ENCODE assay signal across 20 cellular contexts in the genomic region with DNA sequence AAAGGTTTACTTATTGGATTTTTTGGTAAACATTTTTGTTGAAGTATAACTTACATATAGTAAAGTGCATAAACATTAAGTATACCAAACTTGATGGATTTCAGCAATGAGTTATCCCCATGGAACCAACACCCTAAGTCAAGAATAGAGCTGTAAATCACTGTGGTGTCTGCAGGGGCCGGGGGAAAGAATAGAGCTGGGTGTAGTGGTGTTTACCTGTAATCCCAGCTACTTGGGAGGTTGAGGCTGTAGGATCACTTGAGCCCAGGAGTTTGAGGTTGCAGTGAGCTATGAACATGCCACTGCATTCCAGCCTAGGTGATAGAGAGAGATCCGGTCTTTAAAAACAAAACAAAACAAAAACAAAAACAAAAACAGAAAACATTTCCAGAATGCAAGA. TPM values are rescaled to one million over a fixed set of nuclear protein-coding genes. Genes with fewer than 3 reads are reported as not detected.
DNase-seq lines count a peak whose midpoint lies in the region; ATAC-seq, FAIRE-seq and TF ChIP-seq lines count a peak whose summit lies in the region.
"Had no signal": no experiment of that assay in that cellular context is flagged by ENCODE, and none has a peak within 500 bp of the region (broad histone marks: within the 10 kb centered on the region; RNA-seq: fewer than 3 reads in every experiment).

No MANE protein-coding gene starts in this region.

- no peaks in the 10 kb centered on the region for H3K79me1 ChIP-seq in H1 (ENCODE audit: low read depth, low read length)

- no peak overlapping the region for H3K56ac ChIP-seq in H1 (replicated peaks; ENCODE audit: insufficient read length, low read depth, low read length)

- H4K20me1 ChIP-seq in H1 (replicated peaks in 1 of 2; ENCODE audit: control insufficient read depth in 1 of 2, insufficient read depth in 2 of 2, low read length in 2 of 2) = no peaks in the 10 kb centered on the region
- H4K20me1 ChIP-seq: BLaER1 had no signal

- H3K27ac ChIP-seq in A549 (no peak overlapping the region), H1 (ENCODE audit: low read depth, low read length) (no peak overlapping the region), testis (no peak overlapping the region)
- H3K27ac ChIP-seq: 22Rv1, BLaER1, GM23248 had no signal

- no peak overlapping the region for H3K14ac ChIP-seq in H1 (ENCODE audit: insufficient read length)

- POLR2A ChIA-PET in A549 (lab: Yijun Ruan, JAX) (interaction anchor here (0.7 to 2.6 kb wide), 3 partner anchors 9 to 896 kb away, joined by 3 to 15 read pairs (median 6); partner anchors contain the start of gene FEM1B), H1 (lab: Charles Lee; ENCODE audit: partially characterized antibody) (interaction anchor here (0.6 to 5.8 kb wide), 4 partner anchors 13 to 174 kb away, joined by 3 to 50 read pairs (median 4); partner anchors contain the start of genes CLN6 and FEM1B)

- H3K4me1 ChIP-seq in A549 (no peaks in the 10 kb centered on the region), H1 (replicated peaks in 1 of 4; ENCODE audit: control insufficient read depth in 3 of 4, insufficient read depth in 4 of 4, low read length in 3 of 4) (peaks cover 3 to 22% (median 12%) of the 10 kb centered on the region in 4 experiments; a peak in 3 of 7 replicates), iPS-15b (ENCODE audit: control insufficient read depth, insufficient read depth, low read length) (peaks cover 25% of the 10 kb centered on the region), testis (peaks cover 4% of the 10 kb centered on the region)
- H3K4me1 ChIP-seq: Caco-2 had no signal

- H3K9me3 ChIP-seq in A549 = no peaks in the 10 kb centered on the region
- H3K9me3 ChIP-seq in H1 (ENCODE audit: insufficient read depth in 2 of 2, low read depth in 1 of 2, low read length in 1 of 2) = no peaks in the 10 kb centered on the region; a peak in 1 of 4 replicates
- H3K9me3 ChIP-seq in iPS-15b (ENCODE audit: control insufficient read depth, insufficient read depth, low read length) = no peaks in the 10 kb centered on the region
- no peaks in the 10 kb centered on the region for H3K9me3 ChIP-seq in testis
- H3K9me3 ChIP-seq: BLaER1, Caco-2, HAP-1 had no signal

- no peak overlapping the region; the same call in 1 of the 2 replicates for H2AFZ ChIP-seq in H1 (ENCODE audit: low read length)
- H2AFZ ChIP-seq: GM23248 had no signal

- TF ChIP-seq EP300 in A549 (IDR thresholded peaks at IDR 0.05) (no peak), H1 (IDR thresholded peaks at IDR 0.05; ENCODE audit: borderline replicate concordance in 1 of 2, low read depth in 2 of 2, low read length in 2 of 2) (no peak)

- CTCF ChIA-PET in A549 (lab: Yijun Ruan, JAX) (interaction anchor here (0.5 to 2.0 kb wide), 6 partner anchors 11 to 612 kb away, joined by 3 to 15 read pairs (median 4); no protein-coding TSS in a partner anchor), H1 (lab: Charles Lee; ENCODE audit: partially characterized antibody) (interaction anchor here (0.7 to 2.0 kb wide), 8 partner anchors 9 to 102 kb away, joined by 3 to 8 read pairs (median 3); partner anchors contain the start of gene FEM1B)

- no peak overlapping the region for H4K91ac ChIP-seq in H1 (replicated peaks; ENCODE audit: insufficient read length, low read length)

- H2BK12ac ChIP-seq in H1 (ENCODE audit: low read depth, low read length) = no peak overlapping the region

- no peak overlapping the region for H3K18ac ChIP-seq in H1 (ENCODE audit: extremely low read depth, low read length)

- no peak for ATAC-seq in A549
- no peak for ATAC-seq in GM21423 (IDR thresholded peaks at IDR 0.05; ENCODE audit: unreplicated experiment)
- no peak for ATAC-seq in HG02852 (IDR thresholded peaks at IDR 0.05; ENCODE audit: unreplicated experiment)
- ATAC-seq: HepG2 had no signal

- no peak overlapping the region for H2BK5ac ChIP-seq in H1 (ENCODE audit: low read depth, low read length)

- no peak for TF ChIP-seq RAD21 in A549 (conservative IDR thresholded peaks at IDR 0.05 in 1 of 2, IDR thresholded peaks at IDR 0.05 in 1 of 2)
- TF ChIP-seq RAD21 in H1 (IDR thresholded peaks at IDR 0.05 in 1 of 2, conservative IDR thresholded peaks at IDR 0.05 in 1 of 2; ENCODE audit: low read depth in 2 of 2, low read length in 2 of 2) = no peak

- H3K9ac ChIP-seq in H1 (replicated peaks in 1 of 4; ENCODE audit: extremely low read depth in 1 of 4, low read depth in 3 of 4, low read length in 3 of 4) (no peak overlapping the region), iPS-15b (ENCODE audit: low read depth, low read length) (no peak overlapping the region)
- H3K9ac ChIP-seq: BLaER1, GM23248 had no signal

- H3K4me3 ChIP-seq in A549 (no peak overlapping the region), H1 (ENCODE audit: extremely low read depth in 1 of 4, insufficient read depth in 2 of 4, low read depth in 3 of 4, low read length in 4 of 4) (peak overlapping the region in 1 of 4 experiments; percentile 39; a peak in 3 of 8 replicates), iPS-15b (ENCODE audit: low read depth, low read length) (peak overlapping the region; percentile 33), testis (no peak overlapping the region)
- H3K4me3 ChIP-seq: BLaER1, GM23248, HAP-1 had no signal

- TF ChIP-seq POLR2A in A549 (IDR thresholded peaks at IDR 0.05; ENCODE audit: low read length) (no peak), H1 (IDR thresholded peaks at IDR 0.05; ENCODE audit: control extremely low read depth in 1 of 2, low read depth in 2 of 2, low read length in 2 of 2) (no peak), testis (IDR thresholded peaks at IDR 0.05) (no peak)

- H3K4ac ChIP-seq in H1 (replicated peaks; ENCODE audit: insufficient read length, low read depth, low read length) = no peak overlapping the region

- no peaks in the 10 kb centered on the region; the same call in 1 of the 2 replicates for H3K23me2 ChIP-seq in H1 (ENCODE audit: low read depth, low read length)

- no peak overlapping the region for H3K23ac ChIP-seq in H1 (ENCODE audit: insufficient read length)

- no peak overlapping the region for H2AK5ac ChIP-seq in H1 (ENCODE audit: low read depth, low read length)

- TF ChIP-seq CTCF in A549 (IDR thresholded peaks at IDR 0.05) (no peak), H1 (IDR thresholded peaks at IDR 0.05; ENCODE audit: control extremely low read depth in 1 of 3, insufficient read depth in 1 of 3, low read depth in 1 of 3, low read length in 3 of 3) (no peak), testis (IDR thresholded peaks at IDR 0.05) (no peak)

- H3K4me2 ChIP-seq in A549 (no peak overlapping the region), H1 (ENCODE audit: insufficient read depth in 1 of 2, low read depth in 2 of 2, low read length in 2 of 2) (peak overlapping the region; percentile 42 to 64)
- H3K4me2 ChIP-seq: BLaER1 had no signal

- DNase-seq in A549 (ENCODE audit: low read depth in 1 of 2, low spot score in 1 of 2) (no peak), HTR-8/SVneo (ENCODE audit: insufficient read length, low spot score) (no peak), H1 (ENCODE audit: low read depth in 1 of 2, low spot score in 2 of 2) (no peak), testis (no peak)
- no peak for DNase-seq in stimulated activated CD4-positive, alpha-beta T cell treated with anti-CD3 and anti-CD28 coated beads, Interleukin-15, amount 100 ng/mL, for 24 hours
- DNase-seq: AML-193; Caco-2; CD8-positive, alpha-beta memory T cell; DND-41; GF-D8; GM23248; HFFc6 had no signal

- H2BK15ac ChIP-seq in H1 (ENCODE audit: low read length) = no peak overlapping the region

- H2BK20ac ChIP-seq in H1 (ENCODE audit: low read length) = no peak overlapping the region

- WGBS in A549 (ENCODE audit: missing lambda C conversion rate) = 50% methylated on average over 2 of the region's 2 CpGs
- WGBS in H1 (ENCODE audit: extremely low coverage in 1 of 2, insufficient coverage in 1 of 2, insufficient read length in 1 of 2, insufficient replicate concordance in 2 of 2, low coverage in 1 of 2, low lambda C conversion rate in 2 of 2, missing lambda C conversion rate in 1 of 2), 2 experiments = 33% methylated on average over 2 of the region's 2 CpGs; no CpG with 5 or more reads in 1 of the 2 experiments
- WGBS in testis, 2 donors = 71 to 84% methylated on average over 2 of the region's 2 CpGs

- H3K27me3 ChIP-seq in H1 (replicated peaks in 1 of 4; ENCODE audit: control insufficient read depth in 3 of 4, extremely low read depth in 1 of 4, insufficient read depth in 3 of 4, low read length in 3 of 4) (no peaks in the 10 kb centered on the region), iPS-15b (ENCODE audit: control insufficient read depth, insufficient read depth, low read length) (no peaks in the 10 kb centered on the region), testis (no peaks in the 10 kb centered on the region)
- H3K27me3 ChIP-seq: BLaER1 had no signal

- no peak overlapping the region for H4K8ac ChIP-seq in H1 (ENCODE audit: extremely low read depth, insufficient read depth, low read length)

- H3K79me2 ChIP-seq in H1 (ENCODE audit: control insufficient read depth in 1 of 2, insufficient read depth in 2 of 2, low read length in 2 of 2) = no peaks in the 10 kb centered on the region

- intact Hi-C loops in testis (cut with DNase I; ENCODE audit: low total_unique reads) = no loop called here

- H3K36me3 ChIP-seq in H1 (ENCODE audit: control insufficient read depth in 2 of 4, insufficient read depth in 4 of 4, low read length in 3 of 4) (no peaks in the 10 kb centered on the region), iPS-15b (ENCODE audit: control insufficient read depth, insufficient read depth, low read length) (no peaks in the 10 kb centered on the region), testis (ENCODE audit: low read depth, missing control alignments) (no peaks in the 10 kb centered on the region)
- H3K36me3 ChIP-seq: BLaER1, HAP-1 had no signal

- FAIRE-seq in A549 (lab: Jason Lieb, UNC) = peak; percentile 13
- peak; percentile 16 for FAIRE-seq in HTR-8/SVneo (lab: Jason Lieb, UNC)
- peak; percentile 89 for FAIRE-seq in H1 (lab: Jason Lieb, UNC)
- FAIRE-seq: GM18507, HepG2 had no signal

- H4K5ac ChIP-seq in H1 (ENCODE audit: insufficient read length, low read depth, low read length) = peak overlapping the region; percentile 76

- H2BK120ac ChIP-seq in H1 (replicated peaks; ENCODE audit: low read depth, low read length) = no peak overlapping the region

RNA-seq across cellular contexts. Expression of gene FEM1B, which starts 13.3 kb away (rescaled TPM):
- polyA plus RNA-seq in A549 (2011; rRNA removed) (59.1 and 103 TPM in 2 replicates), A549 (2017; fragmentation: RNase III; extraction: RNeasy Plus Mini Kit Qiagen cat#74134 plus additional on column Dnase treatment) (18.4 to 19.7 TPM (median 19.5 TPM) in 3 replicates), H1 (2011; rRNA removed) (21.2 and 36.1 TPM in 2 replicates), testis (ENCODE audit: insufficient read depth, low read depth, low replicate concordance) (122 TPM)
- 13.8 and 19.7 TPM in 2 replicates for polyA plus RNA-seq in A549 (2012; cell fraction: cytosol; rRNA removed)
- polyA plus RNA-seq in A549 (2012; cell fraction: nucleus; rRNA removed) = 6.6 and 7.9 TPM in 2 replicates
- polyA minus RNA-seq in A549 (2011; rRNA and poly(A)+ RNA removed) = 242 and 289 TPM in 2 replicates
- 72.9 and 83.8 TPM in 2 replicates for total RNA-seq in H1 (2021; fragmentation: NEBNext Ultra II Directional; extraction: Animal tissue kit (Norgen Biotek cat#: 25700))
- polyA plus RNA-seq in H1 (2011; cell fraction: cytosol; rRNA removed) = 36.7 TPM
- 75.5 TPM for polyA plus RNA-seq in H1 (2011; cell fraction: nucleus; rRNA removed)
- 42.3 to 65.4 TPM (median 49.3 TPM) in 4 replicates for polyA plus RNA-seq in H1 (2012, experiment 1 of 2)
- 2.1 TPM for polyA plus RNA-seq in H1 (2012, experiment 2 of 2)
- polyA plus RNA-seq in H1 (2013, experiment 1 of 2) = 28.4 TPM
- 27.2 TPM for polyA plus RNA-seq in H1 (2013, experiment 2 of 2)
- 568 and 799 TPM in 2 replicates for polyA minus RNA-seq in H1 (2011; rRNA and poly(A)+ RNA removed)
- 135 TPM for polyA minus RNA-seq in H1 (2011; cell fraction: cytosol; rRNA and poly(A)+ RNA removed)
- 269 TPM for polyA minus RNA-seq in H1 (2011; cell fraction: nucleus; rRNA and poly(A)+ RNA removed)
- 10 to 100 TPM; 65.8 to 86.3 TPM for total RNA-seq in testis

RNA-seq across cellular contexts. Expression of gene CLN6, which starts 34.8 kb away (rescaled TPM):
- polyA plus RNA-seq in A549 (2011; rRNA removed) = 47.5 and 58.0 TPM in 2 replicates
- polyA plus RNA-seq in A549 (2012; cell fraction: cytosol; rRNA removed) = 87.7 and 149 TPM in 2 replicates
- 166 and 173 TPM in 2 replicates for polyA plus RNA-seq in A549 (2012; cell fraction: nucleus; rRNA removed)
- 69.5 to 74.0 TPM (median 69.7 TPM) in 3 replicates for polyA plus RNA-seq in A549 (2017; fragmentation: RNase III; extraction: RNeasy Plus Mini Kit Qiagen cat#74134 plus additional on column Dnase treatment)
- polyA minus RNA-seq in A549 (2011; rRNA and poly(A)+ RNA removed) = 124 and 139 TPM in 2 replicates
- 60.0 and 62.3 TPM in 2 replicates for total RNA-seq in H1 (2021; fragmentation: NEBNext Ultra II Directional; extraction: Animal tissue kit (Norgen Biotek cat#: 25700))
- polyA plus RNA-seq in H1 (2011; rRNA removed) = 137 and 140 TPM in 2 replicates
- polyA plus RNA-seq in H1 (2011; cell fraction: cytosol; rRNA removed) = 83.3 TPM
- 151 TPM for polyA plus RNA-seq in H1 (2011; cell fraction: nucleus; rRNA removed)
- 40.9 to 66.3 TPM (median 64.6 TPM) in 4 replicates for polyA plus RNA-seq in H1 (2012, experiment 1 of 2)
- polyA plus RNA-seq in H1 (2012, experiment 2 of 2) = 62.3 TPM
- 62.0 TPM for polyA plus RNA-seq in H1 (2013, experiment 1 of 2)
- 74.5 TPM for polyA plus RNA-seq in H1 (2013, experiment 2 of 2)
- 182 and 205 TPM in 2 replicates for polyA minus RNA-seq in H1 (2011; rRNA and poly(A)+ RNA removed)
- polyA minus RNA-seq in H1 (2011; cell fraction: cytosol; rRNA and poly(A)+ RNA removed) = 53.9 TPM
- 87.0 TPM for polyA minus RNA-seq in H1 (2011; cell fraction: nucleus; rRNA and poly(A)+ RNA removed)
- 10 to 100 TPM; 39.7 to 58.8 TPM for total RNA-seq in testis
- polyA plus RNA-seq in testis (ENCODE audit: insufficient read depth, low read depth, low replicate concordance) = 23.3 TPM

RNA-seq across cellular contexts. Expression of gene CALML4, which starts 59.1 kb away (rescaled TPM):
- polyA plus RNA-seq in A549 (2011; rRNA removed) (10.4 and 18.2 TPM in 2 replicates), A549 (2017; fragmentation: RNase III; extraction: RNeasy Plus Mini Kit Qiagen cat#74134 plus additional on column Dnase treatment) (11.0 to 13.8 TPM (median 12.1 TPM) in 3 replicates), H1 (2011; rRNA removed) (3.5 and 3.8 TPM in 2 replicates), testis (ENCODE audit: insufficient read depth, low read depth, low replicate concordance) (10.5 TPM)
- 4.7 and 6.3 TPM in 2 replicates for polyA plus RNA-seq in A549 (2012; cell fraction: cytosol; rRNA removed)
- 16.2 and 20.8 TPM in 2 replicates for polyA plus RNA-seq in A549 (2012; cell fraction: nucleus; rRNA removed)
- 3.2 and 3.8 TPM in 2 replicates for polyA minus RNA-seq in A549 (2011; rRNA and poly(A)+ RNA removed)
- 9.3 and 12.5 TPM in 2 replicates for total RNA-seq in H1 (2021; fragmentation: NEBNext Ultra II Directional; extraction: Animal tissue kit (Norgen Biotek cat#: 25700))
- polyA plus RNA-seq in H1 (2011; cell fraction: cytosol; rRNA removed) = 6.9 TPM
- polyA plus RNA-seq in H1 (2011; cell fraction: nucleus; rRNA removed) = 9.3 TPM
- 9.9 to 16.6 TPM (median 13.0 TPM) in 4 replicates for polyA plus RNA-seq in H1 (2012, experiment 1 of 2)
- polyA plus RNA-seq in H1 (2012, experiment 2 of 2) = 5.2 TPM
- polyA plus RNA-seq in H1 (2013, experiment 1 of 2) = 21.4 TPM
- 22.4 TPM for polyA plus RNA-seq in H1 (2013, experiment 2 of 2)
- 4.7 and 5.8 TPM in 2 replicates for polyA minus RNA-seq in H1 (2011; rRNA and poly(A)+ RNA removed)
- 4.7 TPM for polyA minus RNA-seq in H1 (2011; cell fraction: cytosol; rRNA and poly(A)+ RNA removed)
- polyA minus RNA-seq in H1 (2011; cell fraction: nucleus; rRNA and poly(A)+ RNA removed) = 10.9 TPM
- 10 to 100 TPM in 1 of 2 donors, 1 to 10 TPM in 1; 6.8 to 10.4 TPM for total RNA-seq in testis
